In the genomic region with DNA sequence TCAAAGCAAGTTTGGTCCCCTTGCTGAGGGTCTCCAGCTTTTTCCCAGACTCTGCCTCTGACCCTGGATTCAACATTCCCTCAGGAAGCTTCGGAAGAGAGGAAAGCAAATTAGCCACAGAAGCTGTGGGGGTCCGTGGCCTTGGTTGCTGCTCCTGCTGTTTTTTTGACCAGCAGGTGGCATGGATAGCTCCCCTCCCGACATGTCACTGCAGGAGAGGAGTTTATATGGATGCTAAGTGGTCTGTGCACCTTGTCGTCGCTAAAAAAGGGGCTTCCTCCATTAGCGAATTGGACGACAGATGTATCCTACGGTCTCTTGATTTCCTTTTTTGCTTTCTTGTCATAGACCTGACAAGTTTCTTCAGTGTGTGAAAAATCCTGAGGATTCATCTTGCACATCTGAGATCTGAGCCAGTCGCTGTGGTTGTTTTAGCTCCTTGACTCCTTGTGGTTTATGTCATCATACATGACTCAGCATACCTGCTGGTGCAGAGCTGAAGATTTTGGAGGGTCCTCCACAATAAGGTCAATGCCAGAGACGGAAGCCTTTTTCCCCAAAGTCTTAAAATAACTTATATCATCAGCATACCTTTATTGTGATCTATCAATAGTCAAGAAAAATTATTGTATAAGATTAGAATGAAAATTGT, we compare ENCODE assay signal across 1 cellular context.
TF ChIP-seq lines count a peak whose summit lies in the region.

No MANE protein-coding gene starts in this region.

TF ChIP-seq in IMR-90, 13 proteins besides CTCF, POLR2A, EP300 and RAD21 (continued from another document):
- TF ChIP-seq, protein P1, sequence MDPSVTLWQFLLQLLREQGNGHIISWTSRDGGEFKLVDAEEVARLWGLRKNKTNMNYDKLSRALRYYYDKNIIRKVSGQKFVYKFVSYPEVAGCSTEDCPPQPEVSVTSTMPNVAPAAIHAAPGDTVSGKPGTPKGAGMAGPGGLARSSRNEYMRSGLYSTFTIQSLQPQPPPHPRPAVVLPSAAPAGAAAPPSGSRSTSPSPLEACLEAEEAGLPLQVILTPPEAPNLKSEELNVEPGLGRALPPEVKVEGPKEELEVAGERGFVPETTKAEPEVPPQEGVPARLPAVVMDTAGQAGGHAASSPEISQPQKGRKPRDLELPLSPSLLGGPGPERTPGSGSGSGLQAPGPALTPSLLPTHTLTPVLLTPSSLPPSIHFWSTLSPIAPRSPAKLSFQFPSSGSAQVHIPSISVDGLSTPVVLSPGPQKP (IDR thresholded peaks at IDR 0.05; ENCODE audit: borderline replicate concordance, low read depth, low read length): no peak
